ENCODE assay signal across 6 cellular contexts in the genomic region with DNA sequence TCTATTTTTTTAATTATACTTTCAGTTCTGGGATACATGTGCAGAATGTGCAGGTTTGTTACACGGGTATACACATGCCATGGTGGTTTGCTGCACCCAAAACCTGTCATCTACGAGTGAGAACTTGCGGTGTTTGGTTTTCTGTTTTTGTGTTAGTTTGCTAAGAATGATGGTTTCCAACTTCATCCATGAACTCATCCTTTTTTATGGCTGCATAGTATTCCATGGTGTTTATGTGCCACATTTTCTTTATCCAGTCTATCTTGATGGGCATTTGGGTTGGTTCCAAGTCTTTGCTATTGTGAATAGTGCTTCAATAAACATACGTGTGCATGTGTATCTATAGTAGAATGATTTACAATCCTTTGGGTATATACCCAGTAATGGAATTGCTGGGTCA. TPM values are rescaled to one million over a fixed set of nuclear protein-coding genes. Genes with fewer than 3 reads are reported as not detected.
"Had no signal": no experiment of that assay in that cellular context is flagged by ENCODE, and none has a peak within 500 bp of the region (broad histone marks: within the 10 kb centered on the region; RNA-seq: fewer than 3 reads in every experiment).

No MANE protein-coding gene starts in this region.

RNA-seq across cellular contexts. Expression of a gene that starts 29.6 kb away (rescaled TPM):
- total RNA-seq: subcutaneous adipose tissue, thoracic aorta, tibial nerve, upper lobe of right lung, ureter had no signal
- polyA plus RNA-seq: urinary bladder had no signal

RNA-seq across cellular contexts. Expression of a gene that starts 51.9 kb away (rescaled TPM):
- total RNA-seq: subcutaneous adipose tissue, thoracic aorta had no signal
